17 cellular contexts compared by ENCODE assay signal in genomic region chr5:6597557-6597956, GRCh38.
"Had no signal": no experiment of that assay in that cellular context is flagged by ENCODE, and none has a peak within 500 bp of the region (broad histone marks: within the 10 kb centered on the region; RNA-seq: fewer than 3 reads in every experiment).

No MANE protein-coding gene starts in this region.

- H3K27ac ChIP-seq: body of pancreas, neutrophil, tibial nerve had no signal

- H3K4me3 ChIP-seq: body of pancreas, lung, tibial nerve had no signal

- H3K27me3 ChIP-seq: body of pancreas, tibial nerve had no signal

- H3K9me3 ChIP-seq: body of pancreas, neutrophil, tibial nerve had no signal

- ATAC-seq: body of pancreas, sciatic nerve had no signal

- FAIRE-seq: endothelial cell of umbilical vein had no signal

- DNase-seq: activated CD4-positive, alpha-beta T cell treated with anti-CD3 and anti-CD28 coated beads, Interleukin-2, amount 10 ng/mL, durations not matched to agents 7 days and 5 days; activated CD4-positive, CD25-positive, alpha-beta regulatory T cell; activated naive CD4-positive, alpha-beta T cell treated with anti-CD3 and anti-CD28 coated beads, Interleukin-2, amount 50 U/mL, for 16 hours; amniotic stem cell; body of pancreas; central memory CD4-positive, alpha-beta T cell; cortex of kidney; effector CD4-positive, alpha-beta T cell; foreskin fibroblast; glutamatergic neuron; stimulated activated CD4-positive, alpha-beta T cell treated with anti-CD3 and anti-CD28 coated beads, Interleukin-12 subunit alpha, Interleukin-12 subunit beta, amount 100 ng/mL, for 4 hours; stimulated activated CD4-positive, alpha-beta T cell treated with anti-CD3 and anti-CD28 coated beads, Interleukin-2, amount 100 ng/mL, for 24 hours had no signal

- H3K4me1 ChIP-seq: body of pancreas, tibial nerve had no signal
